ENCODE assay signal across 6 cellular contexts in the genomic region with DNA sequence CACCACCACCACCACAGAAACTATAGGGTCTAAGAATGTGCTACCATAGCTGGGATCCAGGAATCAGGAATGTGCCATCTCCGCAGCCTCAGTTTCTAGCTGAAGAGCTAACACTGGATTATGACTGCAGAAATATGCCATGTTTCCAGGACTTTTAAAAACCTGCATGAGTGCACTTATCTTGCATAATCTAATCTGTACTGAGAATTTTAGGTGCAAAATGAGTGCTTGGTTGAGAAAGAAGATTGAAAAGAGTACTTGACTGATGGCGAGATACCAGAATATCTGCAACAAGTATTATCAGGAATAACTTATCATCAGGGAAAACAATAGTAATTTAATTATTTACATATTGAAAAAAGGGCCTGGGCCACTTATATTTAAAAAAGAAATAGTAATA.
"Had no signal": no experiment of that assay in that cellular context is flagged by ENCODE, and none has a peak within 500 bp of the region (broad histone marks: within the 10 kb centered on the region; RNA-seq: fewer than 3 reads in every experiment).

No MANE protein-coding gene starts in this region.

- H3K36me3 Mint-ChIP-seq: IgD-negative memory B cell had no signal

- H3K4me3 ChIP-seq: K562 had no signal

- H3K4me3 Mint-ChIP-seq: IgD-negative memory B cell had no signal

- H3K4me1 Mint-ChIP-seq: IgD-negative memory B cell had no signal

- FAIRE-seq: HepG2, HTR-8/SVneo, K562 had no signal

- DNase-seq: IMR-90 had no signal

- H3K27ac Mint-ChIP-seq: IgD-negative memory B cell had no signal

- H3K27ac ChIP-seq: HL-60 had no signal

- ATAC-seq: HepG2, K562 had no signal
